Comparison of ENCODE assay signal across 23 cellular contexts in genomic region chr3:5110307-5110706, GRCh38.
"Had no signal": no experiment of that assay in that cellular context is flagged by ENCODE, and none has a peak within 500 bp of the region (broad histone marks: within the 10 kb centered on the region; RNA-seq: fewer than 3 reads in every experiment).

No MANE protein-coding gene starts in this region.

- H3K36me3 ChIP-seq: esophagus muscularis mucosa, gastroesophageal sphincter, heart left ventricle, left lung, lower lobe of right lung had no signal

- H3K4me3 Mint-ChIP-seq: mesothelial cell of epicardium had no signal

- H3K4me3 ChIP-seq: coronary artery, dorsolateral prefrontal cortex, esophagus muscularis mucosa, gastroesophageal sphincter, heart left ventricle, left lung, lower lobe of right lung, mucosa of descending colon had no signal

- DNase-seq: dermis blood vessel endothelial cell; dorsolateral prefrontal cortex; effector CD4-positive, alpha-beta T cell; effector memory CD4-positive, alpha-beta T cell; foreskin keratinocyte; heart left ventricle; hippocampal formation; left cardiac atrium; left lung; left ventricle myocardium superior; lower lobe of right lung; mesenchymal stem cell; mucosa of descending colon; naive B cell had no signal

- H3K9me3 Mint-ChIP-seq: mesothelial cell of epicardium, naive B cell had no signal

- H3K27me3 ChIP-seq: dorsolateral prefrontal cortex, foreskin keratinocyte, heart left ventricle, left lung had no signal

- H3K9me3 ChIP-seq: esophagus muscularis mucosa, gastroesophageal sphincter, heart left ventricle, left lung, lower lobe of right lung, mucosa of descending colon had no signal

- H3K4me1 ChIP-seq: esophagus muscularis mucosa, gastroesophageal sphincter, heart left ventricle, left lung, lower lobe of right lung had no signal

- ATAC-seq: foreskin keratinocyte, gastroesophageal sphincter, heart left ventricle, left cardiac atrium, left lung, left ventricle myocardium superior, lower lobe of right lung, mucosa of descending colon had no signal

- FAIRE-seq: colon, endothelial cell of umbilical vein, frontal cortex, islet of Langerhans, keratinocyte had no signal

- H3K4me1 Mint-ChIP-seq: mesothelial cell of epicardium, naive B cell had no signal

- H3K27ac ChIP-seq: coronary artery, dorsolateral prefrontal cortex, esophagus muscularis mucosa, foreskin keratinocyte, gastroesophageal sphincter, heart left ventricle, left lung, lower lobe of right lung had no signal

- H3K27ac Mint-ChIP-seq: mesothelial cell of epicardium, naive B cell had no signal

- H3K36me3 Mint-ChIP-seq: mesothelial cell of epicardium, naive B cell had no signal
